1 cellular context compared by ENCODE assay signal in the genomic region with DNA sequence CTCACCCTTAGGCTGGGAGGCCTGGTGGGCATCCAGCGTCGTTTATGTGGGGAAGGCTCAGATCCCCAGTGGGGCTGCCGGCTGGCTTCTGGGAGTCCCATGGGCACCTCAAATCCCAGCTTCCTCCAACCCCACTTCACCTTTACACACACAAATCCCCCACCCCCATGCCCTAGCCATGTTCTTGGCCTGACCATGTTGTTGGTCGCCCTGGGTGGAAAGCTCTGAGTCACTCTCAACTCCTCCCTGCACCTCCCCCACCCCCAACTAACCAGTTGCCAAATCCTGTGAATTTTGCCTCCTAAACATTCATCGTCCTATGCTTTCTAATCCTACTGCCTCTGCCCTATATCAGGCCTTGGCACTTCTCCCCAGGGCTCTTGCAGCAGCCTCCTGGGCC.
TF ChIP-seq lines count a peak whose summit lies in the region.

No MANE protein-coding gene starts in this region.

TF ChIP-seq in HCT116, 20 proteins besides CTCF, POLR2A, EP300 and RAD21:
- TF ChIP-seq CEBPB (IDR thresholded peaks at IDR 0.05; ENCODE audit: low read depth) (no peak), ZNF274 (IDR thresholded peaks at IDR 0.05; ENCODE audit: low read depth, low read length) (no peak), YY1 (IDR thresholded peaks at IDR 0.05; ENCODE audit: extremely low read depth, insufficient replicate concordance, low read depth, low read length) (no peak)
